In the genomic region with DNA sequence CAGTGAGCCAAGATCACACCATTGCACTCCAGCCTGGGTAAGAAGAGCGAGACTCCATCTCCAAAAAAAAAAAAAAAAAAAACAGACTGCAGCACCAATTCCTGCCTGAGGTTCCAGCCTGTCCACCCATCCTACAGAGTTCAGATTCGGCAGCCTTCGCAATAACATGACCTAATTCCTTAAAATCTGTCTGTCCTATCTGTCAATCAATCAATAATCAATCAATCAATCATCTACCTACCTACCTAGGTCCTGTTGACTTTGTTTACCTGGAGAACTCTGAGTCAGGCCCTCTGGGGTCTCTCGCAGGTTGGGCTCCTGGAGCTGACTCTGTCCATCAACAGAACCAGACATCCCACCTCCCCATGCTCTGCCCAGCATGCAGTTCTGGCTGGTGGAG, we compare ENCODE assay signal across 18 cellular contexts.
"Had no signal": no experiment of that assay in that cellular context is flagged by ENCODE, and none has a peak within 500 bp of the region (broad histone marks: within the 10 kb centered on the region; RNA-seq: fewer than 3 reads in every experiment).

No MANE protein-coding gene starts in this region.

- H3K4me1 Mint-ChIP-seq: mesothelial cell of epicardium had no signal

- H3K4me1 ChIP-seq: foreskin keratinocyte, left lung had no signal

- H3K9me3 Mint-ChIP-seq: mesothelial cell of epicardium had no signal

- H3K27ac Mint-ChIP-seq: mesothelial cell of epicardium had no signal

- H3K9me3 ChIP-seq: esophagus muscularis mucosa, gastroesophageal sphincter, heart right ventricle, left lung, lower lobe of right lung, mucosa of descending colon had no signal

- H3K4me3 Mint-ChIP-seq: mesothelial cell of epicardium had no signal

- ATAC-seq: foreskin keratinocyte, gastroesophageal sphincter, heart right ventricle, left cardiac atrium, left lung, left ventricle myocardium superior, lower lobe of right lung, mucosa of descending colon had no signal

- DNase-seq: dermis blood vessel endothelial cell; dorsolateral prefrontal cortex; effector CD4-positive, alpha-beta T cell; effector memory CD4-positive, alpha-beta T cell; foreskin keratinocyte; head of caudate nucleus; heart right ventricle; hippocampal formation; left cardiac atrium; left lung; left ventricle myocardium superior; lower lobe of right lung; mesenchymal stem cell; mucosa of descending colon had no signal

- H3K27ac ChIP-seq: coronary artery, dorsolateral prefrontal cortex, esophagus muscularis mucosa, foreskin keratinocyte, gastroesophageal sphincter, heart right ventricle, left lung, lower lobe of right lung had no signal

- H3K36me3 ChIP-seq: esophagus muscularis mucosa, gastroesophageal sphincter, heart right ventricle, left lung, lower lobe of right lung had no signal

- H3K4me3 ChIP-seq: coronary artery, dorsolateral prefrontal cortex, esophagus muscularis mucosa, gastroesophageal sphincter, heart right ventricle, left lung, lower lobe of right lung, mucosa of descending colon had no signal

- H3K36me3 Mint-ChIP-seq: mesothelial cell of epicardium had no signal
